Comparison of ENCODE assay signal across 21 cellular contexts in genomic region chr2:187310696-187311095, GRCh38.
DNase-seq lines count a peak whose midpoint lies in the region; ATAC-seq, FAIRE-seq and TF ChIP-seq lines count a peak whose summit lies in the region.
"Had no signal": no experiment of that assay in that cellular context is flagged by ENCODE, and none has a peak within 500 bp of the region (broad histone marks: within the 10 kb centered on the region; RNA-seq: fewer than 3 reads in every experiment).

No MANE protein-coding gene starts in this region.

- no TSS peak for BruUV-seq in endothelial cell of umbilical vein (replicated peaks; lab: Mats Ljungman, UMichigan)

- no peaks in the 10 kb centered on the region for H3K27me3 ChIP-seq in endothelial cell of umbilical vein (ENCODE audit: control insufficient read depth in 2 of 2, insufficient read depth in 2 of 2, low read length in 2 of 2)
- no peaks in the 10 kb centered on the region for H3K27me3 ChIP-seq in effector memory CD4-positive, alpha-beta T cell (replicated peaks; ENCODE audit: control insufficient read depth, insufficient read depth, low read length, poor library complexity, severe bottlenecking)
- H3K27me3 ChIP-seq: SJCRH30 had no signal

- POLR2A ChIA-PET in endothelial cell of umbilical vein (lab: Charles Lee), result no interaction called here

- H3K9me3 ChIP-seq in endothelial cell of umbilical vein (replicated peaks; ENCODE audit: control insufficient read depth, insufficient read depth, low read length), result no peaks in the 10 kb centered on the region
- no peaks in the 10 kb centered on the region for H3K9me3 ChIP-seq in effector memory CD4-positive, alpha-beta T cell (ENCODE audit: control insufficient read depth, low read length)
- H3K9me3 ChIP-seq: A549, SJCRH30 had no signal

- peak; percentile 40 for DNase-seq in AG10803 (ENCODE audit: low read depth)
- peak; percentile 47 for DNase-seq in GM04504 (ENCODE audit: low read depth)
- peak; percentile 56 for DNase-seq in endothelial cell of umbilical vein (ENCODE audit: low read depth, low spot score)
- DNase-seq in kidney tubule cell (ENCODE audit: low spot score), result peak; percentile 10
- DNase-seq in foreskin melanocyte, result no peak
- DNase-seq in HPDE6-E6E7 (ENCODE audit: extremely low spot score), result no peak
- no peak for DNase-seq in effector memory CD4-positive, alpha-beta T cell
- DNase-seq: COR-L47, DMS153, EL, H7, Kasumi-1, NCI-H1417, NCI-H1930, NCI-H774, SJCRH30 had no signal

- H3K4me1 ChIP-seq in endothelial cell of umbilical vein (ENCODE audit: control insufficient read depth, extremely low read depth, insufficient read depth, low read length), result peaks cover 11% of the 10 kb centered on the region
- H3K4me1 ChIP-seq in effector memory CD4-positive, alpha-beta T cell (ENCODE audit: control insufficient read depth, insufficient read depth, low read length, poor library complexity, severe bottlenecking), result no peaks in the 10 kb centered on the region
- H3K4me1 ChIP-seq: A549, SJCRH30 had no signal

- dilution Hi-C loops in endothelial cell of umbilical vein (cut with MboI; ENCODE audit: extremely low pct_ligation_motif_present, low sequenced_read_pairs), result no loop called here

- H3K4me3 ChIP-seq in AG10803 (ENCODE audit: low read length) (no peak overlapping the region), endothelial cell of umbilical vein (replicated peaks in 1 of 3; ENCODE audit: insufficient read depth in 1 of 3, low read depth in 1 of 3, low read length in 3 of 3) (no peak overlapping the region)
- no peak overlapping the region for H3K4me3 ChIP-seq in effector memory CD4-positive, alpha-beta T cell (ENCODE audit: insufficient read depth, low read depth, low read length, poor library complexity, severe bottlenecking)
- H3K4me3 ChIP-seq: A549, SJCRH30 had no signal

- no peak overlapping the region for H3K4me2 ChIP-seq in endothelial cell of umbilical vein (ENCODE audit: insufficient read depth, low read length)
- H3K4me2 ChIP-seq: A549 had no signal

- no peak overlapping the region for H3K27ac ChIP-seq in endothelial cell of umbilical vein (ENCODE audit: insufficient read depth, low read depth, low read length)
- H3K27ac ChIP-seq in effector memory CD4-positive, alpha-beta T cell (ENCODE audit: insufficient read depth, low read length, poor library complexity, severe bottlenecking), result no peak overlapping the region
- H3K27ac ChIP-seq: A549, RWPE1, SJCRH30 had no signal

- CTCF ChIA-PET in endothelial cell of umbilical vein (lab: Charles Lee), result interaction anchor here (1.2 kb wide), 1 partner anchor 137 kb away, joined by 3 read pairs; the partner anchor contains the start of gene CALCRL

- H3K9ac ChIP-seq in endothelial cell of umbilical vein (replicated peaks; ENCODE audit: extremely low read depth, insufficient read depth, low read length), result no peak overlapping the region

- no peak for ATAC-seq in GM19395 (IDR thresholded peaks at IDR 0.05; ENCODE audit: unreplicated experiment)
- ATAC-seq: A549 had no signal

- intact Hi-C loops in endothelial cell of umbilical vein (cut with micrococcal nuclease), result loop anchor here (1.0 kb wide), 1 partner anchor 9 kb away; no protein-coding TSS in a partner anchor

- H3K9me1 ChIP-seq in endothelial cell of umbilical vein (replicated peaks; ENCODE audit: control insufficient read depth, extremely low read depth, insufficient read depth, low read length), result no peaks in the 10 kb centered on the region

- H4K20me1 ChIP-seq in endothelial cell of umbilical vein (replicated peaks; ENCODE audit: control insufficient read depth, extremely low read depth, insufficient read depth, low read length), result no peaks in the 10 kb centered on the region

- TF ChIP-seq CTCF in AG10803 (conservative IDR thresholded peaks at IDR 0.05; ENCODE audit: low read length), result no peak
- TF ChIP-seq CTCF in endothelial cell of umbilical vein (IDR thresholded peaks at IDR 0.05; ENCODE audit: extremely low read depth in 1 of 2, insufficient read depth in 1 of 2, low read depth in 1 of 2, low read length in 2 of 2), result no peak

- FAIRE-seq in endothelial cell of umbilical vein (lab: Jason Lieb, UNC), result peak; percentile 73
- FAIRE-seq: A549, GM19239, HTR-8/SVneo had no signal

- H3K79me2 ChIP-seq in endothelial cell of umbilical vein (ENCODE audit: control insufficient read depth, insufficient read depth, low read length), result no peaks in the 10 kb centered on the region

- H2AFZ ChIP-seq in endothelial cell of umbilical vein (ENCODE audit: low read depth, low read length), result no peak overlapping the region

- no peaks in the 10 kb centered on the region for H3K36me3 ChIP-seq in endothelial cell of umbilical vein (ENCODE audit: control insufficient read depth in 2 of 2, extremely low read depth in 1 of 2, insufficient read depth in 2 of 2, low read length in 2 of 2)
- no peaks in the 10 kb centered on the region for H3K36me3 ChIP-seq in effector memory CD4-positive, alpha-beta T cell (ENCODE audit: control insufficient read depth, insufficient read depth, low read length)
- H3K36me3 ChIP-seq: SJCRH30 had no signal

- TF ChIP-seq POLR2A in endothelial cell of umbilical vein (IDR thresholded peaks at IDR 0.05; ENCODE audit: low read depth, low read length), result no peak

TF ChIP-seq in endothelial cell of umbilical vein, 7 proteins besides CTCF, POLR2A, EP300 and RAD21:
- TF ChIP-seq POLR2AphosphoS5 (IDR thresholded peaks at IDR 0.05; ENCODE audit: insufficient read depth, low read depth, low read length) (no peak), MAX (IDR thresholded peaks at IDR 0.05; ENCODE audit: insufficient read depth, insufficient read length) (no peak), GATA2 (IDR thresholded peaks at IDR 0.05; ENCODE audit: insufficient read depth, insufficient read length, low read depth, low read length) (no peak), FOS (IDR thresholded peaks at IDR 0.05; ENCODE audit: borderline replicate concordance, insufficient read depth, low read length) (no peak), MYC (IDR thresholded peaks at IDR 0.05; ENCODE audit: low read depth, low read length) (no peak), JUN (IDR thresholded peaks at IDR 0.05; ENCODE audit: borderline replicate concordance, insufficient read depth, insufficient read length, low read depth) (no peak), EZH2 (IDR thresholded peaks at IDR 0.05; ENCODE audit: borderline replicate concordance, low read depth, low read length, severe bottlenecking) (no peak)

Comparison
In these comparisons a context has a peak if more than half of its experiments do, and no peak if none do; other contexts are left out.
1. DNase-seq: peak in AG10803 (single experiment), GM04504 (single experiment), endothelial cell of umbilical vein (single experiment) and kidney tubule cell (single experiment); none in foreskin melanocyte (single experiment), HPDE6-E6E7 (single experiment) and effector memory CD4-positive, alpha-beta T cell (0 of 3).